Comparison of ENCODE assay signal across 15 cellular contexts in the genomic region with DNA sequence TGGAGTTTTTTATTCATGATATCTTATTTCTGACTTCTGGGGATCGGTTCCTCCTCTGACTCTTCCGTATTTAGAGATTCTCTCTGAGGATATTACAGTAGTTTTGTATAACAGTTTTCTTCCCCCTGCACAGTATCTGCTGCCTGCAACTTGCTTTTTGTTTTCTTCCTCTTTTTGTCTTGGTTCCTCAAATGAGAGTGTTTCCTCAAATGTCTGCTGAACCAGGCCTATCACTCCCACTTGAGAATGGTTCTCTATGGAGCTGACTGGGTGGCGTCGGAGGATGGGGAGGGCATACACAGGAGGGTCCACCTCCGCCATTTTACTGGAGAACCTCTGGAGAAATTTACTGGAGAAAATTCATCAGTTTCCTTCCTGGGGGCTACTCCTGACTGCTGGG. TPM values are rescaled to one million over a fixed set of nuclear protein-coding genes. Genes with fewer than 3 reads are reported as not detected.
A peak's percentile ranks its signal among the peaks of the same experiment; 100 is the strongest.
DNase-seq lines count a peak whose midpoint lies in the region; ATAC-seq, FAIRE-seq and TF ChIP-seq lines count a peak whose summit lies in the region.
"Had no signal": no experiment of that assay in that cellular context is flagged by ENCODE, and none has a peak within 500 bp of the region (broad histone marks: within the 10 kb centered on the region; RNA-seq: fewer than 3 reads in every experiment).

No MANE protein-coding gene starts in this region.

- TF ChIP-seq CTCF in H1 (IDR thresholded peaks at IDR 0.05; ENCODE audit: control extremely low read depth in 1 of 3, insufficient read depth in 1 of 3, low read depth in 1 of 3, low read length in 3 of 3), result no peak
- TF ChIP-seq CTCF in RWPE1 (conservative IDR thresholded peaks at IDR 0.05; ENCODE audit: low read depth), result no peak

- no peaks in the 10 kb centered on the region for H3K27me3 Mint-ChIP-seq in stimulated activated memory B cell treated with anti-CD40 and anti-IgM and Interleukin-4, amounts not matched to agents 10 μg/mL and 1 μg/mL and 100 μg/mL, for 72 hours

- no peak overlapping the region for H3K9ac ChIP-seq in H1 (replicated peaks in 1 of 4; ENCODE audit: extremely low read depth in 1 of 4, low read depth in 3 of 4, low read length in 3 of 4)

- no peak overlapping the region for H2BK20ac ChIP-seq in H1 (ENCODE audit: low read length)

- H3K23me2 ChIP-seq in H1 (ENCODE audit: low read depth, low read length), result no peaks in the 10 kb centered on the region

- H3K4ac ChIP-seq in H1 (replicated peaks; ENCODE audit: insufficient read length, low read depth, low read length), result no peak overlapping the region

- H4K91ac ChIP-seq in H1 (replicated peaks; ENCODE audit: insufficient read length, low read length), result no peak overlapping the region

- peaks cover 13% of the 10 kb centered on the region for H3K36me3 Mint-ChIP-seq in stimulated activated memory B cell treated with anti-CD40 and anti-IgM and Interleukin-4, amounts not matched to agents 10 μg/mL and 1 μg/mL and 100 μg/mL, for 72 hours
- H3K36me3 Mint-ChIP-seq: activated naive CD4-positive, alpha-beta T cell treated with anti-CD3 and anti-CD28 coated beads, Interleukin-2, amount 10 ng/mL, durations not matched to agents 7 days and 5 days; immature natural killer cell had no signal

- H3K4me3 Mint-ChIP-seq in stimulated activated memory B cell treated with anti-CD40 and anti-IgM and Interleukin-4, amounts not matched to agents 10 μg/mL and 1 μg/mL and 100 μg/mL, for 72 hours, result peak overlapping the region; percentile 63
- H3K4me3 Mint-ChIP-seq: activated naive CD4-positive, alpha-beta T cell treated with anti-CD3 and anti-CD28 coated beads, Interleukin-2, amount 10 ng/mL, durations not matched to agents 7 days and 5 days; central memory CD8-positive, alpha-beta T cell; immature natural killer cell; nephron had no signal

- H3K27ac Mint-ChIP-seq in stimulated activated memory B cell treated with anti-CD40 and anti-IgM and Interleukin-4, amounts not matched to agents 10 μg/mL and 1 μg/mL and 100 μg/mL, for 72 hours, result peak overlapping the region; percentile 97
- H3K27ac Mint-ChIP-seq: activated naive CD4-positive, alpha-beta T cell treated with anti-CD3 and anti-CD28 coated beads, Interleukin-2, amount 10 ng/mL, durations not matched to agents 7 days and 5 days; immature natural killer cell; nephron had no signal

- H3K56ac ChIP-seq in H1 (replicated peaks; ENCODE audit: insufficient read length, low read depth, low read length), result no peak overlapping the region

- H2AK5ac ChIP-seq in H1 (ENCODE audit: low read depth, low read length), result no peak overlapping the region

- TF ChIP-seq RAD21 in H1 (IDR thresholded peaks at IDR 0.05 in 1 of 2, conservative IDR thresholded peaks at IDR 0.05 in 1 of 2; ENCODE audit: low read depth in 2 of 2, low read length in 2 of 2), result no peak

- H3K79me1 ChIP-seq in H1 (ENCODE audit: low read depth, low read length), result no peaks in the 10 kb centered on the region

- no peaks in the 10 kb centered on the region for H3K9me3 ChIP-seq in H1 (ENCODE audit: insufficient read depth in 2 of 2, low read depth in 1 of 2, low read length in 1 of 2)
- H3K9me3 ChIP-seq: thyroid gland had no signal

- H3K4me2 ChIP-seq in H1 (ENCODE audit: insufficient read depth in 1 of 2, low read depth in 2 of 2, low read length in 2 of 2), result no peak overlapping the region

- H4K5ac ChIP-seq in H1 (ENCODE audit: insufficient read length, low read depth, low read length), result no peak overlapping the region

- no peak overlapping the region for H3K18ac ChIP-seq in H1 (ENCODE audit: extremely low read depth, low read length)

- no peak overlapping the region for H2BK12ac ChIP-seq in H1 (ENCODE audit: low read depth, low read length)

- no peaks in the 10 kb centered on the region for H4K20me1 ChIP-seq in H1 (replicated peaks in 1 of 2; ENCODE audit: control insufficient read depth in 1 of 2, insufficient read depth in 2 of 2, low read length in 2 of 2)

- CTCF ChIA-PET in H1 (lab: Charles Lee; ENCODE audit: partially characterized antibody), result interaction anchor here (0.9 to 4.9 kb wide), 2 partner anchors 8 to 80 kb away, joined by 3 to 22 read pairs; no protein-coding TSS in a partner anchor
- CTCF ChIA-PET in RWPE1 (lab: Yijun Ruan, JAX), result no interaction called here

- POLR2A ChIA-PET in H1 (lab: Charles Lee; ENCODE audit: partially characterized antibody) (no interaction called here), RWPE1 (lab: Yijun Ruan, JAX; ENCODE audit: low non-redundant PET) (no interaction called here)

- 91% methylated on average over 5 of the region's 5 CpGs; no CpG with 5 or more reads in 1 of the 2 experiments for WGBS in H1 (ENCODE audit: extremely low coverage in 1 of 2, insufficient coverage in 1 of 2, insufficient read length in 1 of 2, insufficient replicate concordance in 2 of 2, low coverage in 1 of 2, low lambda C conversion rate in 2 of 2, missing lambda C conversion rate in 1 of 2), 2 experiments

- H3K9me3 Mint-ChIP-seq in stimulated activated memory B cell treated with anti-CD40 and anti-IgM and Interleukin-4, amounts not matched to agents 10 μg/mL and 1 μg/mL and 100 μg/mL, for 72 hours, result no peaks in the 10 kb centered on the region
- H3K9me3 Mint-ChIP-seq: activated naive CD4-positive, alpha-beta T cell treated with anti-CD3 and anti-CD28 coated beads, Interleukin-2, amount 10 ng/mL, durations not matched to agents 7 days and 5 days; immature natural killer cell; nephron had no signal

- H3K36me3 ChIP-seq in H1 (ENCODE audit: control insufficient read depth in 2 of 4, insufficient read depth in 4 of 4, low read length in 3 of 4), result no peaks in the 10 kb centered on the region
- H3K36me3 ChIP-seq: thyroid gland had no signal

- H3K4me1 Mint-ChIP-seq in stimulated activated memory B cell treated with anti-CD40 and anti-IgM and Interleukin-4, amounts not matched to agents 10 μg/mL and 1 μg/mL and 100 μg/mL, for 72 hours, result peaks cover 84% of the 10 kb centered on the region
- H3K4me1 Mint-ChIP-seq: activated naive CD4-positive, alpha-beta T cell treated with anti-CD3 and anti-CD28 coated beads, Interleukin-2, amount 10 ng/mL, durations not matched to agents 7 days and 5 days; central memory CD8-positive, alpha-beta T cell; immature natural killer cell had no signal

- no peak overlapping the region for H3K23ac ChIP-seq in H1 (ENCODE audit: insufficient read length)

- no peaks in the 10 kb centered on the region for H3K27me3 ChIP-seq in H1 (replicated peaks in 1 of 4; ENCODE audit: control insufficient read depth in 3 of 4, extremely low read depth in 1 of 4, insufficient read depth in 3 of 4, low read length in 3 of 4)
- H3K27me3 ChIP-seq: thyroid gland had no signal

- H4K8ac ChIP-seq in H1 (ENCODE audit: extremely low read depth, insufficient read depth, low read length), result no peak overlapping the region

- peak; percentile 28 for DNase-seq in activated CD8-positive, alpha-beta memory T cell treated with anti-CD3 and anti-CD28 coated beads for 24 hours
- DNase-seq in activated CD8-positive, alpha-beta memory T cell treated with anti-CD3 and anti-CD28 coated beads, Interleukin-2, amount 50 U/mL, for 48 hours, result no peak
- DNase-seq in NOMO-1 (lab: John Stamatoyannopoulos, UW; ENCODE audit: unreplicated experiment in 2 of 2) (peak; percentile 80 to 98), H1 (ENCODE audit: low read depth in 1 of 2, low spot score in 2 of 2) (no peak), RWPE1 (ENCODE audit: low spot score) (no peak), ecto neural progenitor cell (ENCODE audit: low spot score) (no peak)
- DNase-seq: activated naive CD4-positive, alpha-beta T cell treated with anti-CD3 and anti-CD28 coated beads, Interleukin-2, amount 10 ng/mL, durations not matched to agents 7 days and 5 days; immature natural killer cell; NCI-H226; thyroid gland had no signal

- no peaks in the 10 kb centered on the region; a peak in 1 of 4 replicates for H3K79me2 ChIP-seq in H1 (ENCODE audit: control insufficient read depth in 1 of 2, insufficient read depth in 2 of 2, low read length in 2 of 2)

- peak; percentile 70 for ATAC-seq in stimulated activated memory B cell treated with anti-CD40 and anti-IgM and Interleukin-4, amounts not matched to agents 10 μg/mL and 1 μg/mL and 100 μg/mL, for 72 hours
- no peak for ATAC-seq in GM21447 (IDR thresholded peaks at IDR 0.05; ENCODE audit: unreplicated experiment)

- no peak for FAIRE-seq in H1 (lab: Jason Lieb, UNC)

- H3K4me3 ChIP-seq in H1 (ENCODE audit: extremely low read depth in 1 of 4, insufficient read depth in 2 of 4, low read depth in 3 of 4, low read length in 4 of 4), result no peak overlapping the region
- H3K4me3 ChIP-seq: thyroid gland had no signal

- TF ChIP-seq POLR2A in H1 (IDR thresholded peaks at IDR 0.05; ENCODE audit: control extremely low read depth in 1 of 2, low read depth in 2 of 2, low read length in 2 of 2), result no peak

- TF ChIP-seq EP300 in H1 (IDR thresholded peaks at IDR 0.05; ENCODE audit: borderline replicate concordance in 1 of 2, low read depth in 2 of 2, low read length in 2 of 2), result no peak

- 0 out of 2 replicates have a peak overlapping the region, but pooled peaks have one; percentile 34 for H2BK15ac ChIP-seq in H1 (ENCODE audit: low read length)

- H3K27ac ChIP-seq in H1 (ENCODE audit: low read depth, low read length) (no peak overlapping the region), RWPE1 (no peak overlapping the region)
- H3K27ac ChIP-seq: 22Rv1, thyroid gland had no signal

- H2AFZ ChIP-seq in H1 (ENCODE audit: low read length), result no peak overlapping the region

- no peak overlapping the region for H2BK5ac ChIP-seq in H1 (ENCODE audit: low read depth, low read length)

- H3K14ac ChIP-seq in H1 (ENCODE audit: insufficient read length), result no peak overlapping the region

- H3K4me1 ChIP-seq in H1 (replicated peaks in 1 of 4; ENCODE audit: control insufficient read depth in 3 of 4, insufficient read depth in 4 of 4, low read length in 3 of 4), result no peaks in the 10 kb centered on the region; a peak in 1 of 7 replicates
- H3K4me1 ChIP-seq: thyroid gland had no signal

- H2BK120ac ChIP-seq in H1 (replicated peaks; ENCODE audit: low read depth, low read length), result no peak overlapping the region

TF ChIP-seq in H1, 55 proteins besides CTCF, POLR2A, EP300 and RAD21 (continues in another document):
- TF ChIP-seq ZNF274 (IDR thresholded peaks at IDR 0.05; ENCODE audit: borderline replicate concordance, extremely low read depth, low read length), result no peak
- TF ChIP-seq POU5F1 (IDR thresholded peaks at IDR 0.05; ENCODE audit: low read depth, low read length), result no peak
- TF ChIP-seq TBP (IDR thresholded peaks at IDR 0.05; ENCODE audit: low read depth, low read length), result no peak
- no peak for TF ChIP-seq CBX8 (IDR thresholded peaks at IDR 0.05; ENCODE audit: borderline replicate concordance, low read depth, low read length)

RNA-seq across cellular contexts. Expression of a gene that starts 27.7 kb away (rescaled TPM):
- total RNA-seq in H1 (2021; fragmentation: NEBNext Ultra II Directional; extraction: Animal tissue kit (Norgen Biotek cat#: 25700)), result 11.2 and 12.9 TPM in 2 replicates
- polyA plus RNA-seq in H1 (2011; rRNA removed), result 3.6 and 5.1 TPM in 2 replicates
- polyA plus RNA-seq in H1 (2011; cell fraction: cytosol; rRNA removed), result 5.5 TPM
- polyA plus RNA-seq in H1 (2011; cell fraction: nucleus; rRNA removed), result 7.7 TPM
- 6.8 to 7.4 TPM (median 7.2 TPM) in 4 replicates for polyA plus RNA-seq in H1 (2012, experiment 1 of 2)
- 4.6 TPM for polyA plus RNA-seq in H1 (2012, experiment 2 of 2)
- polyA plus RNA-seq in H1 (2013, experiment 1 of 2), result 5.4 TPM
- polyA plus RNA-seq in H1 (2013, experiment 2 of 2), result 4.5 TPM
- polyA minus RNA-seq in H1 (2011; rRNA and poly(A)+ RNA removed), result 4.3 and 5.5 TPM in 2 replicates
- 8.2 TPM for polyA minus RNA-seq in H1 (2011; cell fraction: cytosol; rRNA and poly(A)+ RNA removed)
- polyA minus RNA-seq in H1 (2011; cell fraction: nucleus; rRNA and poly(A)+ RNA removed), result 4.7 TPM
- polyA plus RNA-seq: immature natural killer cell had no signal

Comparison
In these comparisons a context has a peak if more than half of its experiments do, and no peak if none do; other contexts are left out.
1. DNase-seq: peak in activated CD8-positive, alpha-beta memory T cell treated with anti-CD3 and anti-CD28 coated beads for 24 hours (single experiment) and NOMO-1 (2 of 2); none in activated CD8-positive, alpha-beta memory T cell treated with anti-CD3 and anti-CD28 coated beads, Interleukin-2, amount 50 U/mL, for 48 hours (single experiment), H1 (0 of 2), RWPE1 (single experiment) and ecto neural progenitor cell (single experiment).